Comparison of ENCODE assay signal across 21 cellular contexts in genomic region chr17:65723356-65723928, GRCh38.
DNase-seq lines count a peak whose midpoint lies in the region; ATAC-seq, FAIRE-seq and TF ChIP-seq lines count a peak whose summit lies in the region.
"Had no signal": no experiment of that assay in that cellular context is flagged by ENCODE, and none has a peak within 500 bp of the region (broad histone marks: within the 10 kb centered on the region; RNA-seq: fewer than 3 reads in every experiment).

No MANE protein-coding gene starts in this region.

- intact Hi-C loops in OCI-LY7 (cut with micrococcal nuclease; ENCODE audit: unreplicated experiment): no loop called here

- no peaks in the 10 kb centered on the region for H3K79me2 ChIP-seq in OCI-LY7 (ENCODE audit: insufficient read depth, low read depth, low read length)

- H3K9me3 ChIP-seq in A549 (no peaks in the 10 kb centered on the region), OCI-LY7 (ENCODE audit: low read length) (no peaks in the 10 kb centered on the region)
- H3K9me3 ChIP-seq: heart right ventricle, transverse colon had no signal

- DNase-seq in A549 (ENCODE audit: low read depth in 1 of 2, low spot score in 1 of 2) (no peak), LNCaP clone FGC (ENCODE audit: low read depth) (peak; percentile 73), myocyte (ENCODE audit: low read depth) (peak; percentile 7), NCI-H187 (lab: John Stamatoyannopoulos, UW) (no peak), OCI-LY7 (ENCODE audit: low spot score) (no peak), COLO668 (lab: John Stamatoyannopoulos, UW; ENCODE audit: unreplicated experiment) (no peak)
- no peak for DNase-seq in activated CD4-positive, alpha-beta T cell treated with anti-CD3 and anti-CD28 coated beads, Interleukin-2, amount 50 U/mL, for 48 hours
- DNase-seq: activated CD4-positive, CD25-positive, alpha-beta regulatory T cell; activated T-cell treated with anti-CD3 and anti-CD28 coated beads, Interleukin-2, amount 50 U/mL, for 72 hours; CD4-positive, alpha-beta memory T cell; cortex of kidney; erythroblast; heart right ventricle; NCI-H187 treated with DMSO at 0.1 percent for 48 hours; NCI-H446 treated with DMSO at 0.1 percent for 48 hours; stimulated activated naive CD4-positive, alpha-beta T cell treated with Interleukin-2 at 50 U/mL for 16 hours; transverse colon had no signal

- no peak for TF ChIP-seq EP300 in A549 (IDR thresholded peaks at IDR 0.05)

- 41% methylated on average over 4 of the region's 4 CpGs for WGBS in A549 (ENCODE audit: missing lambda C conversion rate)

- no peak for ATAC-seq in A549
- ATAC-seq: activated naive CD4-positive, alpha-beta T cell treated with anti-CD3 and anti-CD28 coated beads, Interleukin-2, amount 50 U/mL, for 72 hours; activated T-cell treated with anti-CD3 and anti-CD28 coated beads, Interleukin-2, amount 50 U/mL, for 72 hours; heart right ventricle; natural killer cell treated with Interleukin-12 subunit alpha and Interleukin-12 subunit beta and Interleukin-15 and Interleukin-18, amount 100 ng/mL, for 72 hours had no signal

- no peak for TF ChIP-seq POLR2A in A549 (IDR thresholded peaks at IDR 0.05; ENCODE audit: low read length)

- no peak for TF ChIP-seq RAD21 in A549 (conservative IDR thresholded peaks at IDR 0.05 in 1 of 2, IDR thresholded peaks at IDR 0.05 in 1 of 2)

- no peak for TF ChIP-seq CTCF in A549 (IDR thresholded peaks at IDR 0.05)
- no peak for TF ChIP-seq CTCF in LNCaP clone FGC (IDR thresholded peaks at IDR 0.05; ENCODE audit: control insufficient read depth, extremely low read depth, insufficient read depth)
- TF ChIP-seq CTCF in OCI-LY7 (conservative IDR thresholded peaks at IDR 0.05; ENCODE audit: low read length): no peak

- H3K9me2 ChIP-seq in OCI-LY7 (ENCODE audit: insufficient read depth, low read length): no peaks in the 10 kb centered on the region

- H2AFZ ChIP-seq in OCI-LY7 (ENCODE audit: low read length): no peak overlapping the region

- H3K4me2 ChIP-seq in A549 (peak overlapping the region; percentile 21), OCI-LY7 (ENCODE audit: low read length) (no peak overlapping the region)

- no peaks in the 10 kb centered on the region for H3K36me3 ChIP-seq in OCI-LY7 (ENCODE audit: insufficient read depth, low read length)
- H3K36me3 ChIP-seq: heart right ventricle, transverse colon had no signal

- H3K4me1 ChIP-seq in A549 (peaks cover 15% of the 10 kb centered on the region), OCI-LY7 (ENCODE audit: insufficient read depth, low read length, poor library complexity, severe bottlenecking) (no peaks in the 10 kb centered on the region)
- H3K4me1 ChIP-seq: heart right ventricle had no signal

- no peaks in the 10 kb centered on the region for H4K20me1 ChIP-seq in OCI-LY7 (ENCODE audit: insufficient read depth, low read length)

- FAIRE-seq in A549 (lab: Jason Lieb, UNC): peak; percentile 80
- FAIRE-seq in endometrium (lab: Jason Lieb, UNC): peak; percentile 99
- FAIRE-seq: islet of Langerhans had no signal

- no peak overlapping the region for H3K4me3 ChIP-seq in A549
- no peak overlapping the region for H3K4me3 ChIP-seq in LNCaP clone FGC (ENCODE audit: low read depth, low read length)
- H3K4me3 ChIP-seq in OCI-LY7 (ENCODE audit: low read depth, low read length, poor library complexity, severe bottlenecking): no peak overlapping the region
- H3K4me3 ChIP-seq: heart right ventricle, transverse colon had no signal

- POLR2A ChIA-PET in A549 (lab: Yijun Ruan, JAX) (no interaction called here), OCI-LY7 (lab: Charles Lee) (interaction anchor here (0.6 kb wide), 1 partner anchor 105 kb away, joined by 3 read pairs; no protein-coding TSS in a partner anchor)

- CTCF ChIA-PET in A549 (lab: Yijun Ruan, JAX): interaction anchor here (0.9 to 1.6 kb wide), 2 partner anchors 12 to 161 kb away, joined by 3 to 4 read pairs; no protein-coding TSS in a partner anchor
- CTCF ChIA-PET in OCI-LY7 (lab: Charles Lee; ENCODE audit: unreplicated experiment): no interaction called here

- H3K27ac ChIP-seq in A549 (no peak overlapping the region; a peak in 1 of 6 replicates), OCI-LY7 (ENCODE audit: low read depth, low read length, poor library complexity, severe bottlenecking) (no peak overlapping the region)
- H3K27ac ChIP-seq: heart right ventricle, transverse colon had no signal

- BruUV-seq in OCI-LY7 (replicated peaks; lab: Mats Ljungman, UMichigan): no TSS peak

TF ChIP-seq in A549, 52 proteins besides CTCF, POLR2A, EP300 and RAD21:
- no peak for TF ChIP-seq EHMT2 (IDR thresholded peaks at IDR 0.05; ENCODE audit: low read depth)
- TF ChIP-seq MAX (IDR thresholded peaks at IDR 0.05): no peak
- no peak for TF ChIP-seq ZSCAN20 (CRISPR knock-in tag; IDR thresholded peaks at IDR 0.05)
- no peak for TF ChIP-seq GATA3 (IDR thresholded peaks at IDR 0.05; ENCODE audit: borderline replicate concordance)
- no peak for TF ChIP-seq CBX2 (IDR thresholded peaks at IDR 0.05; ENCODE audit: borderline replicate concordance, low read depth)
- no peak for TF ChIP-seq ZC3H11A (IDR thresholded peaks at IDR 0.05)
- TF ChIP-seq TP53 (CRISPR knock-in tag; IDR thresholded peaks at IDR 0.05): no peak
- no peak for TF ChIP-seq FOXS1 (CRISPR knock-in tag; IDR thresholded peaks at IDR 0.05)
- no peak for TF ChIP-seq SREBF2 (IDR thresholded peaks at IDR 0.05)

Comparison
In these comparisons a context has a peak if more than half of its experiments do, and no peak if none do; other contexts are left out.
1. DNase-seq: peak in LNCaP clone FGC (single experiment) and myocyte (single experiment); none in A549 (0 of 2), activated CD4-positive, alpha-beta T cell treated with anti-CD3 and anti-CD28 coated beads, Interleukin-2, amount 50 U/mL, for 48 hours (0 of 2), NCI-H187 (0 of 2), OCI-LY7 (single experiment) and COLO668 (single experiment).